In genomic region chr14:86405250-86405649, GRCh38 we compare ENCODE assay signal across 22 cellular contexts.
"Had no signal": no experiment of that assay in that cellular context is flagged by ENCODE, and none has a peak within 500 bp of the region (broad histone marks: within the 10 kb centered on the region; RNA-seq: fewer than 3 reads in every experiment).

No MANE protein-coding gene starts in this region.

- H3K27ac ChIP-seq: brain microvascular endothelial cell, Peyer's patch, RWPE1 had no signal

- ATAC-seq: activated CD8-positive, alpha-beta memory T cell treated with anti-CD3 and anti-CD28 coated beads, Interleukin-2, amount 10 ng/mL, durations not matched to agents 7 days and 5 days; activated CD8-positive, alpha-beta T cell treated with anti-CD3 and anti-CD28 coated beads, Interleukin-2, amount 10 ng/mL, durations not matched to agents 7 days and 5 days; T-helper 17 cell; WTC11 had no signal

- H3K27me3 ChIP-seq: brain microvascular endothelial cell, Peyer's patch had no signal

- DNase-seq: activated CD4-positive, alpha-beta T cell treated with anti-CD3 and anti-CD28 coated beads for 48 hours; activated CD4-positive, alpha-beta T cell treated with anti-CD3 and anti-CD28 coated beads, Interleukin-2, amount 50 U/mL, for 4 hours; activated CD4-positive, CD25-positive, alpha-beta regulatory T cell treated with anti-CD3 and anti-CD28 coated beads, Interleukin-2, amount 50 U/mL, for 72 hours; activated CD8-positive, alpha-beta memory T cell treated with anti-CD3 and anti-CD28 coated beads, Interleukin-2, amount 10 ng/mL, durations not matched to agents 7 days and 5 days; activated CD8-positive, alpha-beta T cell treated with anti-CD3 and anti-CD28 coated beads, Interleukin-2, amount 10 ng/mL, durations not matched to agents 7 days and 5 days; activated gamma-delta T cell; activated naive CD4-positive, alpha-beta T cell treated with anti-CD3 and anti-CD28 coated beads for 36 hours; activated T-cell treated with anti-CD3 and anti-CD28 coated beads, Interleukin-2, amount 50 U/mL, for 24 hours; brain microvascular endothelial cell; Karpas-422; MM.1S; NCI-H1105; NCI-H1436; NCI-H1694 treated with DMSO at 0.1 percent for 48 hours; NCI-H2029 treated with DMSO at 0.1 percent for 48 hours; NCI-H524; Peyer's patch; SHP77; T-helper 17 cell; T-helper 9 cell had no signal

- H3K36me3 ChIP-seq: brain microvascular endothelial cell, Peyer's patch had no signal

- H3K4me3 ChIP-seq: Peyer's patch had no signal

- H3K4me1 ChIP-seq: Peyer's patch had no signal
